9 cellular contexts compared by ENCODE assay signal in genomic region chr2:232927041-232927792, GRCh38. TPM values are rescaled to one million over a fixed set of nuclear protein-coding genes. Genes with fewer than 3 reads are reported as not detected.
A peak's percentile ranks its signal among the peaks of the same experiment; 100 is the strongest.
DNase-seq lines count a peak whose midpoint lies in the region; ATAC-seq, FAIRE-seq and TF ChIP-seq lines count a peak whose summit lies in the region.
"Had no signal": no experiment of that assay in that cellular context is flagged by ENCODE, and none has a peak within 500 bp of the region (broad histone marks: within the 10 kb centered on the region; RNA-seq: fewer than 3 reads in every experiment).

No MANE protein-coding gene starts in this region.

- peak overlapping the region in 7 of 8 donors; percentile 19 to 79 (median 62) for H3K4me3 Mint-ChIP-seq in CD4-positive, alpha-beta memory T cell

- H3K4me1 Mint-ChIP-seq in CD4-positive, alpha-beta memory T cell = peaks cover 2 to 23% (median 13%) of the 10 kb centered on the region in 4 donors

- H3K9me1 ChIP-seq in endothelial cell of umbilical vein (replicated peaks; ENCODE audit: control insufficient read depth, extremely low read depth, insufficient read depth, low read length) = no peaks in the 10 kb centered on the region

- dilution Hi-C loops in endothelial cell of umbilical vein (cut with MboI; ENCODE audit: extremely low pct_ligation_motif_present, low sequenced_read_pairs) = no loop called here

- H3K4me1 ChIP-seq in CD4-positive, alpha-beta memory T cell (ENCODE audit: insufficient read depth, low read length) = peaks cover 5% of the 10 kb centered on the region
- H3K4me1 ChIP-seq in PC-9 (replicated peaks; ENCODE audit: insufficient read depth) = no peaks in the 10 kb centered on the region
- peaks cover 3% of the 10 kb centered on the region for H3K4me1 ChIP-seq in endothelial cell of umbilical vein (ENCODE audit: control insufficient read depth, extremely low read depth, insufficient read depth, low read length)

- H3F3A ChIP-seq in PC-9 (ENCODE audit: insufficient read depth, low read depth) = no peaks in the 10 kb centered on the region

- H4K20me1 ChIP-seq in PC-9 (ENCODE audit: insufficient read depth) = no peaks in the 10 kb centered on the region
- H4K20me1 ChIP-seq in endothelial cell of umbilical vein (replicated peaks; ENCODE audit: control insufficient read depth, extremely low read depth, insufficient read depth, low read length) = no peaks in the 10 kb centered on the region

- no TSS peak for BruUV-seq in PC-9 (replicated peaks; lab: Mats Ljungman, UMichigan)
- no TSS peak for BruUV-seq in endothelial cell of umbilical vein (replicated peaks; lab: Mats Ljungman, UMichigan)

- H3K36me3 Mint-ChIP-seq in CD4-positive, alpha-beta memory T cell = no peaks in the 10 kb centered on the region

- no peaks in the 10 kb centered on the region for H3K36me3 ChIP-seq in CD4-positive, alpha-beta memory T cell (ENCODE audit: insufficient read depth, low read length)
- no peaks in the 10 kb centered on the region for H3K36me3 ChIP-seq in PC-9 (ENCODE audit: low read depth)
- no peaks in the 10 kb centered on the region for H3K36me3 ChIP-seq in endothelial cell of umbilical vein (ENCODE audit: control insufficient read depth in 2 of 2, extremely low read depth in 1 of 2, insufficient read depth in 2 of 2, low read length in 2 of 2)

- no peaks in the 10 kb centered on the region for H3K9me3 ChIP-seq in CD4-positive, alpha-beta memory T cell (ENCODE audit: control insufficient read depth in 1 of 2, low read length in 2 of 2)
- H3K9me3 ChIP-seq in PC-9 (ENCODE audit: insufficient read depth, low read depth) = no peaks in the 10 kb centered on the region
- H3K9me3 ChIP-seq in endothelial cell of umbilical vein (replicated peaks; ENCODE audit: control insufficient read depth, insufficient read depth, low read length) = no peaks in the 10 kb centered on the region

- H2AFZ ChIP-seq in PC-9 (no peak overlapping the region), endothelial cell of umbilical vein (ENCODE audit: low read depth, low read length) (no peak overlapping the region)

- H3K79me2 ChIP-seq in PC-9 (ENCODE audit: low read depth) = no peaks in the 10 kb centered on the region
- no peaks in the 10 kb centered on the region for H3K79me2 ChIP-seq in endothelial cell of umbilical vein (ENCODE audit: control insufficient read depth, insufficient read depth, low read length)

- TF ChIP-seq CTCF in PC-9 (conservative IDR thresholded peaks at IDR 0.05) (no peak), endothelial cell of umbilical vein (IDR thresholded peaks at IDR 0.05; ENCODE audit: extremely low read depth in 1 of 2, insufficient read depth in 1 of 2, low read depth in 1 of 2, low read length in 2 of 2) (no peak), omental fat pad (IDR thresholded peaks at IDR 0.05) (no peak)

- intact Hi-C loops in CD4-positive, alpha-beta memory T cell (cut with micrococcal nuclease) = no loop called here
- intact Hi-C loops in PC-9 (cut with micrococcal nuclease; ENCODE audit: unreplicated experiment) = no loop called here
- intact Hi-C loops in endothelial cell of umbilical vein (cut with micrococcal nuclease) = no loop called here

- ATAC-seq in omental fat pad (ENCODE audit: low FRiP score) (peak; percentile 44), GM21529 (IDR thresholded peaks at IDR 0.05; ENCODE audit: unreplicated experiment) (no peak)

- no peaks in the 10 kb centered on the region for H3K27me3 ChIP-seq in CD4-positive, alpha-beta memory T cell (ENCODE audit: insufficient read depth, low read length)
- H3K27me3 ChIP-seq in PC-9 (ENCODE audit: insufficient read depth, low read depth) = no peaks in the 10 kb centered on the region
- peaks cover 34 to 49% of the 10 kb centered on the region in 2 experiments for H3K27me3 ChIP-seq in endothelial cell of umbilical vein (ENCODE audit: control insufficient read depth in 2 of 2, insufficient read depth in 2 of 2, low read length in 2 of 2)

- no peak for TF ChIP-seq POLR2A in endothelial cell of umbilical vein (IDR thresholded peaks at IDR 0.05; ENCODE audit: low read depth, low read length)

- H3K9ac ChIP-seq in endothelial cell of umbilical vein (replicated peaks; ENCODE audit: extremely low read depth, insufficient read depth, low read length) = no peak overlapping the region
- H3K9ac ChIP-seq: KMS-11 had no signal

- H3K27ac Mint-ChIP-seq in CD4-positive, alpha-beta memory T cell = no peak overlapping the region

- no peaks in the 10 kb centered on the region for H3K9me2 ChIP-seq in PC-9 (ENCODE audit: insufficient read depth)

- H3K27ac ChIP-seq in CD4-positive, alpha-beta memory T cell (ENCODE audit: low read depth, low read length) = no peak overlapping the region
- H3K27ac ChIP-seq in PC-9 (no peak overlapping the region), endothelial cell of umbilical vein (ENCODE audit: insufficient read depth, low read depth, low read length) (no peak overlapping the region)
- H3K27ac ChIP-seq: KMS-11 had no signal

- peaks cover 42 to 50% of the 10 kb centered on the region in 2 donors for H3K27me3 Mint-ChIP-seq in CD4-positive, alpha-beta memory T cell

- CTCF ChIA-PET in CD4-positive, alpha-beta memory T cell (lab: Charles Lee; ENCODE audit: partially characterized antibody) = no interaction called here
- CTCF ChIA-PET in PC-9 (lab: Charles Lee) = no interaction called here
- CTCF ChIA-PET in endothelial cell of umbilical vein (lab: Charles Lee) = interaction anchor here (0.7 kb wide), 1 partner anchor 969 kb away, joined by 4 read pairs; no protein-coding TSS in a partner anchor

- no peak for DNase-seq in CD4-positive, alpha-beta memory T cell
- DNase-seq in PC-9 (no peak), endothelial cell of umbilical vein (ENCODE audit: low read depth, low spot score) (no peak), omental fat pad (ENCODE audit: low spot score) (no peak), NOMO-1 treated with DMSO at 0.1 percent for 48 hours (lab: John Stamatoyannopoulos, UW; ENCODE audit: unreplicated experiment) (no peak), dedifferentiated amniotic fluid mesenchymal stem cell (ENCODE audit: extremely low spot score) (no peak), GDM1 (lab: John Stamatoyannopoulos, UW) (no peak)

- H3K4me3 ChIP-seq in CD4-positive, alpha-beta memory T cell (ENCODE audit: low read length in 2 of 2) = no peak overlapping the region
- H3K4me3 ChIP-seq in PC-9 (peak overlapping the region; percentile 46; the same call in 1 of the 2 replicates), endothelial cell of umbilical vein (replicated peaks in 1 of 3; ENCODE audit: insufficient read depth in 1 of 3, low read depth in 1 of 3, low read length in 3 of 3) (peak overlapping the region in 1 of 3 experiments; percentile 19)

- peak overlapping the region; percentile 65 for H3K4me2 ChIP-seq in PC-9
- no peak overlapping the region for H3K4me2 ChIP-seq in endothelial cell of umbilical vein (ENCODE audit: insufficient read depth, low read length)
- H3K4me2 ChIP-seq: KMS-11 had no signal

- POLR2A ChIA-PET in CD4-positive, alpha-beta memory T cell (lab: Charles Lee; ENCODE audit: partially characterized antibody) = no interaction called here
- POLR2A ChIA-PET in PC-9 (lab: Charles Lee; ENCODE audit: unreplicated experiment) (no interaction called here), endothelial cell of umbilical vein (lab: Charles Lee) (no interaction called here)

- peaks cover 0 to 5% (median 0%) of the 10 kb centered on the region in 8 donors for H3K9me3 Mint-ChIP-seq in CD4-positive, alpha-beta memory T cell

- FAIRE-seq in endothelial cell of umbilical vein (lab: Jason Lieb, UNC) = no peak

TF ChIP-seq in endothelial cell of umbilical vein, 7 proteins besides CTCF, POLR2A, EP300 and RAD21:
- TF ChIP-seq FOS (IDR thresholded peaks at IDR 0.05; ENCODE audit: borderline replicate concordance, insufficient read depth, low read length) (peak; percentile 15), EZH2 (IDR thresholded peaks at IDR 0.05; ENCODE audit: borderline replicate concordance, low read depth, low read length, severe bottlenecking) (peak; percentile 85), MAX (IDR thresholded peaks at IDR 0.05; ENCODE audit: insufficient read depth, insufficient read length) (no peak)

RNA-seq across cellular contexts. Expression of gene SNORC, which starts 57.2 kb away (rescaled TPM):
- 1 to 10 TPM; 1.4 to 1.5 TPM for total RNA-seq in CD4-positive, alpha-beta memory T cell
- under 1 TPM in 1 of 2 donors, not detected in 1; 0.14 TPM for polyA plus RNA-seq in CD4-positive, alpha-beta memory T cell
- total RNA-seq in PC-9 (2021) (10.4 and 20.0 TPM in 2 replicates), endothelial cell of umbilical vein (2.6 and 4.0 TPM in 2 replicates), omental fat pad (under 1 TPM; 0.24 to 0.79 (median 0.40) TPM)
- polyA plus RNA-seq in endothelial cell of umbilical vein = 1.4 and 2.5 TPM in 2 replicates
- polyA plus RNA-seq in endothelial cell of umbilical vein (2011; cell fraction: cytosol; rRNA removed) = 0.71 and 1.4 TPM in 2 replicates
- polyA plus RNA-seq in endothelial cell of umbilical vein (2011; cell fraction: nucleus; rRNA removed) = 4.2 and 5.7 TPM in 2 replicates
- 0.13 and 0.52 TPM in 2 replicates for polyA plus RNA-seq in endothelial cell of umbilical vein (2012)
- polyA minus RNA-seq in endothelial cell of umbilical vein = 0.61 and 2.2 TPM in 2 replicates
- 1.2 TPM for polyA minus RNA-seq in endothelial cell of umbilical vein (2011; cell fraction: cytosol; rRNA and poly(A)+ RNA removed)
- polyA minus RNA-seq in endothelial cell of umbilical vein (2011; cell fraction: nucleus; rRNA and poly(A)+ RNA removed) = 3.6 TPM in 2 replicates
